In the genomic region with DNA sequence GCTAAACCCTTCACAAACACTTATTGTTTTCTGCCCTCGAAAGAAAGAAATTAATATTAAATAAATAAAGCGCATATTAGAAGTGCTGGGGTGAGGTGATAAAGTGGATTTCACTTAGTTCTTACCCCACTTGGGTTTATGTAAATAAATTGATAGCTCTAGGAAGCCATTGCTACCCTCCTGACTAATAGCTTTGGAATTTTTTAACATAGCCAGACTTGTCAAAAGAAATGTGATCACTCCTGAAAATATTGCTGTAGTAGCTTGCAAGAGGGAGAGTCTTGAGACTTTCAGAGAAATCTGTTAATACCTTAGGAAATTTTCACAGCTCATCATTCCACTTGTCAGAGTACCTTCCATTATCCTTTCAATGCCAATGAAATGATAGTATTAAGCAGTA, we compare ENCODE assay signal across 16 cellular contexts. TPM values are rescaled to one million over a fixed set of nuclear protein-coding genes. Genes with fewer than 3 reads are reported as not detected.
DNase-seq lines count a peak whose midpoint lies in the region; ATAC-seq, FAIRE-seq and TF ChIP-seq lines count a peak whose summit lies in the region.
"Had no signal": no experiment of that assay in that cellular context is flagged by ENCODE, and none has a peak within 500 bp of the region (broad histone marks: within the 10 kb centered on the region; RNA-seq: fewer than 3 reads in every experiment).

No MANE protein-coding gene starts in this region.

- no peak for ATAC-seq in heart right ventricle
- ATAC-seq in HG02938 (IDR thresholded peaks at IDR 0.05; ENCODE audit: unreplicated experiment): no peak

- peak; percentile 52 for FAIRE-seq in RCC 7860 (lab: Jason Lieb, UNC)

- peaks cover 0 to 35% (median 17%) of the 10 kb centered on the region in 9 donors for H3K4me1 ChIP-seq in heart right ventricle

- H3K4me3 ChIP-seq in heart right ventricle: no peak overlapping the region
- H3K4me3 ChIP-seq: sigmoid colon, uterus had no signal

- no peak overlapping the region for H3K27ac ChIP-seq in heart right ventricle
- H3K27ac ChIP-seq: sigmoid colon, uterus had no signal

- H3K4me1 Mint-ChIP-seq in mesothelial cell of epicardium: peaks cover 28% of the 10 kb centered on the region

- no peak overlapping the region for H3K4me3 Mint-ChIP-seq in mesothelial cell of epicardium
- H3K4me3 Mint-ChIP-seq: activated T-cell treated with anti-CD3 and anti-CD28 coated beads, Interleukin-2, amount 50 U/mL, for 24 hours had no signal

- no peaks in the 10 kb centered on the region for H3K9me3 ChIP-seq in heart right ventricle
- H3K9me3 ChIP-seq: sigmoid colon, uterus had no signal

- DNase-seq in EH (ENCODE audit: low read depth) (peak; percentile 77), RCC 7860 (ENCODE audit: low spot score) (peak; percentile 65), fibroblast of gingiva (ENCODE audit: low read depth) (peak; percentile 67), mesothelial cell of epicardium (ENCODE audit: low spot score in 2 of 2, unreplicated experiment in 2 of 2) (no peak), middle frontal gyrus (ENCODE audit: extremely low spot score, low spot score) (no peak), heart right ventricle (no peak)
- no peak for DNase-seq in activated CD8-positive, alpha-beta memory T cell treated with anti-CD3 and anti-CD28 coated beads, Interleukin-2, amount 50 U/mL, for 48 hours
- DNase-seq: activated T-cell treated with anti-CD3 and anti-CD28 coated beads, Interleukin-2, amount 50 U/mL, for 24 hours; CD4-positive, CD25-positive, alpha-beta regulatory T cell; GOT3; MM.1S; NCI-H446 treated with DMSO at 0.1 percent for 48 hours; SHP77 treated with DMSO at 0.1 percent for 48 hours; sigmoid colon; uterus had no signal

- TF ChIP-seq CTCF in mesothelial cell of epicardium (IDR thresholded peaks at IDR 0.05; ENCODE audit: unreplicated experiment): no peak
- no peak for TF ChIP-seq CTCF in heart right ventricle (IDR thresholded peaks at IDR 0.05)

- H3K36me3 Mint-ChIP-seq in mesothelial cell of epicardium: peaks cover 21% of the 10 kb centered on the region

- peaks cover 0 to 49% (median 25%) of the 10 kb centered on the region in 9 donors for H3K36me3 ChIP-seq in heart right ventricle
- H3K36me3 ChIP-seq: uterus had no signal

- intact Hi-C loops in heart right ventricle (cut with DNase I): no loop called here

- 88 to 96% methylated on average over 2 of the region's 2 CpGs for WGBS in heart right ventricle, 2 donors

- no peaks in the 10 kb centered on the region for H3K27me3 ChIP-seq in heart right ventricle
- H3K27me3 ChIP-seq: sigmoid colon, uterus had no signal

- no peaks in the 10 kb centered on the region for H3K27me3 Mint-ChIP-seq in mesothelial cell of epicardium (ENCODE audit: low read depth)
- H3K27me3 Mint-ChIP-seq: activated T-cell treated with anti-CD3 and anti-CD28 coated beads, Interleukin-2, amount 50 U/mL, for 24 hours; CD4-positive, CD25-positive, alpha-beta regulatory T cell had no signal

- H3K9me3 Mint-ChIP-seq in mesothelial cell of epicardium: no peaks in the 10 kb centered on the region
- H3K9me3 Mint-ChIP-seq: activated T-cell treated with anti-CD3 and anti-CD28 coated beads, Interleukin-2, amount 50 U/mL, for 24 hours; CD4-positive, CD25-positive, alpha-beta regulatory T cell had no signal

- peak overlapping the region; percentile 35 for H3K27ac Mint-ChIP-seq in mesothelial cell of epicardium
- H3K27ac Mint-ChIP-seq: activated T-cell treated with anti-CD3 and anti-CD28 coated beads, Interleukin-2, amount 50 U/mL, for 24 hours had no signal

RNA-seq across cellular contexts. Expression of a gene that starts 7.6 kb away (rescaled TPM):
- 44.9 to 46.6 TPM (median 45.3 TPM) in 3 replicates for total RNA-seq in mesothelial cell of epicardium
- 10 to 100 TPM in 1 of 10 donors, 1 to 10 TPM in 9; 4.8 to 10.9 (median 7.3) TPM for total RNA-seq in heart right ventricle
- 1 to 10 TPM; 2.0 to 3.9 TPM for polyA plus RNA-seq in heart right ventricle

RNA-seq across cellular contexts. Expression of a gene that starts 15.4 kb away (rescaled TPM):
- total RNA-seq in mesothelial cell of epicardium (21.9 to 25.1 TPM (median 22.2 TPM) in 3 replicates), heart right ventricle (10 to 100 TPM in 2 of 10 donors, 1 to 10 TPM in 8; 4.9 to 11.4 (median 8.7) TPM)
- polyA plus RNA-seq in heart right ventricle: 10 to 100 TPM in 1 of 2 donors, 1 to 10 TPM in 1; 5.5 to 13.5 TPM

Comparison
In these comparisons a context has a peak if more than half of its experiments do, and no peak if none do; other contexts are left out.
1. DNase-seq: peak in EH (single experiment), RCC 7860 (single experiment) and fibroblast of gingiva (single experiment); none in mesothelial cell of epicardium (0 of 2), middle frontal gyrus (single experiment), activated CD8-positive, alpha-beta memory T cell treated with anti-CD3 and anti-CD28 coated beads, Interleukin-2, amount 50 U/mL, for 48 hours (single experiment) and heart right ventricle (0 of 2).